In genomic region chr3:129025691-129026435, GRCh38 we compare ENCODE assay signal across 10 cellular contexts. TPM values are rescaled to one million over a fixed set of nuclear protein-coding genes. Genes with fewer than 3 reads are reported as not detected.
A peak's percentile ranks its signal among the peaks of the same experiment; 100 is the strongest.
DNase-seq lines count a peak whose midpoint lies in the region; ATAC-seq and TF ChIP-seq lines count a peak whose summit lies in the region.
"Had no signal": no experiment of that assay in that cellular context is flagged by ENCODE, and none has a peak within 500 bp of the region (broad histone marks: within the 10 kb centered on the region; RNA-seq: fewer than 3 reads in every experiment).

No MANE protein-coding gene starts in this region.

- H3K27ac Mint-ChIP-seq in CD8-positive, alpha-beta T cell: peak overlapping the region; percentile 99

- H3K4me1 ChIP-seq in CD8-positive, alpha-beta T cell (ENCODE audit: insufficient read depth, low read length): peaks cover 23% of the 10 kb centered on the region
- peaks cover 9 to 61% (median 22%) of the 10 kb centered on the region in 3 donors for H3K4me1 ChIP-seq in esophagus squamous epithelium
- H3K4me1 ChIP-seq in ovary (ENCODE audit: insufficient read depth): peaks cover 19% of the 10 kb centered on the region

- H3K36me3 Mint-ChIP-seq in CD8-positive, alpha-beta T cell: no peaks in the 10 kb centered on the region

- H3K36me3 ChIP-seq in CD8-positive, alpha-beta T cell (ENCODE audit: insufficient read depth, low read length): no peaks in the 10 kb centered on the region
- H3K36me3 ChIP-seq in esophagus squamous epithelium: no peaks in the 10 kb centered on the region
- H3K36me3 ChIP-seq in ovary: no peaks in the 10 kb centered on the region

- CTCF ChIA-PET in CD8-positive, alpha-beta T cell (lab: Charles Lee): interaction anchor here (0.8 to 4.6 kb wide), 14 partner anchors 10 to 107 kb away, joined by 3 to 67 read pairs (median 6); partner anchors contain the start of gene CFAP92

- POLR2A ChIA-PET in CD8-positive, alpha-beta T cell (lab: Charles Lee): interaction anchor here (0.6 to 3.6 kb wide), 12 partner anchors 9 to 291 kb away, joined by 3 to 67 read pairs (median 4); partner anchors contain the start of genes COPG1 and RAB43

- peak overlapping the region; percentile 53 for H3K4me3 ChIP-seq in CD8-positive, alpha-beta T cell (ENCODE audit: low read depth, low read length)
- H3K4me3 ChIP-seq in esophagus squamous epithelium (no peak overlapping the region), ovary (no peak overlapping the region)

- DNase-seq in CD8-positive, alpha-beta T cell: no peak
- DNase-seq in NCI-H1694 treated with DMSO at 0.1 percent for 48 hours (lab: John Stamatoyannopoulos, UW): peak; percentile 55
- no peak for DNase-seq in esophagus squamous epithelium (lab: John Stamatoyannopoulos, UW)
- DNase-seq in ovary: peak in 4 of 5 donors; percentile 30 to 65 (median 40)
- DNase-seq in ureter (ENCODE audit: low spot score): no peak
- DNase-seq: NCI-H1436 treated with DMSO at 0.1 percent for 48 hours had no signal

- H3K27ac ChIP-seq in CD8-positive, alpha-beta T cell (ENCODE audit: low read depth, low read length): peak overlapping the region; percentile 75
- H3K27ac ChIP-seq in esophagus squamous epithelium: peak overlapping the region in 3 of 4 donors; percentile 65 to 72 (median 71)
- no peak overlapping the region for H3K27ac ChIP-seq in ovary

- no peaks in the 10 kb centered on the region for H3K27me3 ChIP-seq in CD8-positive, alpha-beta T cell (ENCODE audit: insufficient read depth, low read length)
- no peaks in the 10 kb centered on the region for H3K27me3 ChIP-seq in esophagus squamous epithelium
- no peaks in the 10 kb centered on the region for H3K27me3 ChIP-seq in ovary

- no peaks in the 10 kb centered on the region for H3K9me3 Mint-ChIP-seq in CD8-positive, alpha-beta T cell

- no peak for ATAC-seq in CD8-positive, alpha-beta T cell
- ATAC-seq in HG02642 (IDR thresholded peaks at IDR 0.05; ENCODE audit: poor library complexity, unreplicated experiment): no peak
- no peak for ATAC-seq in GM19395 (IDR thresholded peaks at IDR 0.05; ENCODE audit: unreplicated experiment)
- no peak for ATAC-seq in HG03520 (IDR thresholded peaks at IDR 0.05; ENCODE audit: unreplicated experiment)

- 58 to 61% methylated on average over 7 to 8 of the region's 8 CpGs for WGBS in esophagus squamous epithelium, 2 donors
- 20 to 34% (median 33%) methylated on average over 8 of the region's 8 CpGs for WGBS in ovary, 3 donors

- H3K4me3 Mint-ChIP-seq in CD8-positive, alpha-beta T cell: peak overlapping the region; percentile 85

- no peaks in the 10 kb centered on the region for H3K9me3 ChIP-seq in CD8-positive, alpha-beta T cell (ENCODE audit: low read length)
- H3K9me3 ChIP-seq in esophagus squamous epithelium: no peaks in the 10 kb centered on the region
- no peaks in the 10 kb centered on the region for H3K9me3 ChIP-seq in ovary

- peaks cover 26% of the 10 kb centered on the region for H3K4me1 Mint-ChIP-seq in CD8-positive, alpha-beta T cell (ENCODE audit: low read depth)

- no peak for TF ChIP-seq POLR2A in esophagus squamous epithelium (IDR thresholded peaks at IDR 0.05)
- no peak for TF ChIP-seq POLR2A in ovary (IDR thresholded peaks at IDR 0.05)

- TF ChIP-seq CTCF in CD8-positive, alpha-beta T cell (IDR thresholded peaks at IDR 0.05): no peak
- TF ChIP-seq CTCF in esophagus squamous epithelium (IDR thresholded peaks at IDR 0.05): no peak
- no peak for TF ChIP-seq CTCF in ovary (IDR thresholded peaks at IDR 0.05)

- no peak for TF ChIP-seq EP300 in ovary (IDR thresholded peaks at IDR 0.05)

- intact Hi-C loops in CD8-positive, alpha-beta T cell (cut with DNase I, micrococcal nuclease): loop anchor here (2.0 to 5.0 kb wide), 4 partner anchors 27 to 416 kb away; partner anchors contain the start of genes ACAD9 (in 1 of the 2) and IFT122 (in 1 of the 2)
- intact Hi-C loops in esophagus squamous epithelium (cut with DNase I): no loop called here
- intact Hi-C loops in ovary (cut with DNase I): no loop called here

- no peaks in the 10 kb centered on the region for H3K27me3 Mint-ChIP-seq in CD8-positive, alpha-beta T cell (ENCODE audit: low read depth)

RNA-seq across cellular contexts. Expression of gene EFCC1, which starts 24.8 kb away (rescaled TPM):
- total RNA-seq in CD8-positive, alpha-beta T cell: under 1 TPM; 0.17 to 0.24 TPM
- total RNA-seq in esophagus squamous epithelium: 1 to 10 TPM in 1 of 4 donors, under 1 TPM in 3; 0.19 to 2.9 (median 0.48) TPM
- total RNA-seq in ovary: 10 to 100 TPM in 1 of 7 donors, 1 to 10 TPM in 6; 3.7 to 15.5 (median 7.8) TPM
- 10 to 100 TPM in 1 of 2 donors, 1 to 10 TPM in 1; 5.2 to 11.2 TPM for polyA plus RNA-seq in ovary
- 2.1 TPM for total RNA-seq in ureter

RNA-seq across cellular contexts. Expression of gene CFAP92, which starts 32.0 kb away (rescaled TPM):
- under 1 TPM; 0.60 to 0.75 TPM for total RNA-seq in CD8-positive, alpha-beta T cell
- 1 to 10 TPM in 1 of 4 donors, under 1 TPM in 3; 0.40 to 1.4 (median 0.98) TPM for total RNA-seq in esophagus squamous epithelium
- total RNA-seq in ovary: 1 to 10 TPM in 5 of 7 donors, under 1 TPM in 2; 0.89 to 3.5 (median 1.4) TPM
- polyA plus RNA-seq in ovary: 1 to 10 TPM; 1.5 to 3.8 TPM
- 2.1 TPM for total RNA-seq in ureter

RNA-seq across cellular contexts. Expression of gene GP9, which starts 34.7 kb away (rescaled TPM):
- total RNA-seq in CD8-positive, alpha-beta T cell: not detected
- not detected for total RNA-seq in esophagus squamous epithelium
- total RNA-seq in ovary: not detected
- polyA plus RNA-seq in ovary: not detected
- total RNA-seq in ureter: not detected
- total RNA-seq: frontal cortex had no signal

Comparison
In these comparisons a context has a peak if more than half of its experiments do, and no peak if none do; other contexts are left out.
1. DNase-seq: peak in NCI-H1694 treated with DMSO at 0.1 percent for 48 hours (single experiment) and ovary (4 of 5); none in CD8-positive, alpha-beta T cell (0 of 7), esophagus squamous epithelium (single experiment) and ureter (single experiment).
2. H3K27ac ChIP-seq: peak in CD8-positive, alpha-beta T cell (single experiment) and esophagus squamous epithelium (3 of 4); none in ovary (0 of 2).
3. intact Hi-C loops: an anchor here in CD8-positive, alpha-beta T cell (2.0 to 5.0 kb wide); none called in esophagus squamous epithelium and ovary.